17 cellular contexts compared by ENCODE assay signal in the genomic region with DNA sequence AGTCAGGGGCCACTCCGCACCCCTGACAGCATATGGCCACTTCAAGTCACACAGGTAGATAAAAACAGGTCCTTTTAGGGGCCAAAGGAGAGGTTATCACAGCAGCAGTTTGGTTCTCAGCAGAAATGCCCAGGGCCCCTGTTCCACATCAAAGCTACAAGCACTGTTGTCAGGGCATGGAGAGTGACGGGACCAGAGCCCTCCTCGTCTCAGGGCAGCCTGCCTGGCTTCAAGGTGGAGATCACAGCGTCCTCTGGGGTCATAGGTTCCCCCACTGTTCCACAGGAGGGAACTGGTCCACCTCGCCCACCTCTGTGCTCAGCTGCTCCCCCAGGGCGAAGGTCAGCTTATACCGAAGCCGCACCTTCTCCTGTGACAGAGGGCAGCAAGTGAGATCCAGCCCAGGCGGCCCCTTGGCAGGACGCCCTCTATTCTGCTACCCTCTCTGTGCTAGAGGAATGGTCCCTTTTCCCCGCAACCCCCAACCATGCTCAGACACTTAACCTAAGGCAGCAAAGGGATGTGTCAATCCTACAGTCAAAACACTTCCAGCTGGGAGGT. TPM values are rescaled to one million over a fixed set of nuclear protein-coding genes. Genes with fewer than 3 reads are reported as not detected.
A peak's percentile ranks its signal among the peaks of the same experiment; 100 is the strongest.
DNase-seq lines count a peak whose midpoint lies in the region; ATAC-seq and TF ChIP-seq lines count a peak whose summit lies in the region.
"Had no signal": no experiment of that assay in that cellular context is flagged by ENCODE, and none has a peak within 500 bp of the region (broad histone marks: within the 10 kb centered on the region; RNA-seq: fewer than 3 reads in every experiment).

No MANE protein-coding gene starts in this region.

- no peaks in the 10 kb centered on the region for H3K27me3 Mint-ChIP-seq in CD4-positive, CD25-positive, alpha-beta regulatory T cell
- H3K27me3 Mint-ChIP-seq in endothelial cell (ENCODE audit: unreplicated experiment) = peaks cover 9% of the 10 kb centered on the region
- H3K27me3 Mint-ChIP-seq in CD8-positive, alpha-beta T cell (ENCODE audit: low read depth) = no peaks in the 10 kb centered on the region
- H3K27me3 Mint-ChIP-seq: IgD-negative memory B cell; stimulated activated naive CD8-positive, alpha-beta T cell treated with anti-CD3 and anti-CD28 coated beads, Interleukin-15, Interleukin-2, amounts not matched to agents 100 ng/mL and 50 ng/mL, for 24 hours; T-cell had no signal

- no peaks in the 10 kb centered on the region for H3K9me3 Mint-ChIP-seq in CD4-positive, CD25-positive, alpha-beta regulatory T cell
- no peaks in the 10 kb centered on the region for H3K9me3 Mint-ChIP-seq in endothelial cell (ENCODE audit: unreplicated experiment)
- no peaks in the 10 kb centered on the region for H3K9me3 Mint-ChIP-seq in CD8-positive, alpha-beta T cell
- H3K9me3 Mint-ChIP-seq: IgD-negative memory B cell; stimulated activated naive CD8-positive, alpha-beta T cell treated with anti-CD3 and anti-CD28 coated beads, Interleukin-15, Interleukin-2, amounts not matched to agents 100 ng/mL and 50 ng/mL, for 24 hours; T-cell had no signal

- CTCF ChIA-PET in RWPE1 (lab: Yijun Ruan, JAX) = interaction anchor here (0.5 to 1.2 kb wide), 2 partner anchors 18 to 37 kb away, joined by 3 read pairs; no protein-coding TSS in a partner anchor
- CTCF ChIA-PET in CD8-positive, alpha-beta T cell (lab: Charles Lee) = interaction anchor here (0.7 to 6.0 kb wide), 11 partner anchors 8 to 296 kb away, joined by 3 to 38 read pairs (median 6); a partner anchor contains a TSS

- H3K27me3 ChIP-seq in BLaER1 = no peaks in the 10 kb centered on the region
- no peaks in the 10 kb centered on the region for H3K27me3 ChIP-seq in CD4-positive, CD25-positive, alpha-beta regulatory T cell (ENCODE audit: control insufficient read depth, insufficient read depth, low read length)
- no peaks in the 10 kb centered on the region for H3K27me3 ChIP-seq in CD8-positive, alpha-beta T cell (ENCODE audit: insufficient read depth, low read length)
- H3K27me3 ChIP-seq: heart left ventricle, Peyer's patch, vagina had no signal

- no peak for TF ChIP-seq CTCF in RWPE1 (conservative IDR thresholded peaks at IDR 0.05; ENCODE audit: low read depth)
- no peak for TF ChIP-seq CTCF in endothelial cell (IDR thresholded peaks at IDR 0.05; ENCODE audit: unreplicated experiment)
- TF ChIP-seq CTCF in CD8-positive, alpha-beta T cell (IDR thresholded peaks at IDR 0.05) = no peak

- H3K4me1 Mint-ChIP-seq in CD4-positive, CD25-positive, alpha-beta regulatory T cell = peaks cover 0 to 18% (median 7%) of the 10 kb centered on the region in 4 donors
- peaks cover 11% of the 10 kb centered on the region for H3K4me1 Mint-ChIP-seq in endothelial cell (ENCODE audit: unreplicated experiment)
- peaks cover 18% of the 10 kb centered on the region for H3K4me1 Mint-ChIP-seq in CD8-positive, alpha-beta T cell (ENCODE audit: low read depth)

- H3K4me1 ChIP-seq in BLaER1 = peaks cover 28% of the 10 kb centered on the region; the same call in 1 of the 2 replicates
- H3K4me1 ChIP-seq in CD4-positive, CD25-positive, alpha-beta regulatory T cell (ENCODE audit: control insufficient read depth, insufficient read depth, low read length, poor library complexity, severe bottlenecking) = peaks cover 7% of the 10 kb centered on the region
- peaks cover 6% of the 10 kb centered on the region for H3K4me1 ChIP-seq in CD8-positive, alpha-beta T cell (ENCODE audit: insufficient read depth, low read length)
- H3K4me1 ChIP-seq: vagina had no signal

- H3K9me3 ChIP-seq in BLaER1 = no peaks in the 10 kb centered on the region
- H3K9me3 ChIP-seq in CD4-positive, CD25-positive, alpha-beta regulatory T cell (ENCODE audit: control insufficient read depth in 2 of 2, low read length in 2 of 2) = no peaks in the 10 kb centered on the region
- no peaks in the 10 kb centered on the region for H3K9me3 ChIP-seq in CD8-positive, alpha-beta T cell (ENCODE audit: low read length)
- H3K9me3 ChIP-seq: heart left ventricle, Peyer's patch, thoracic aorta, vagina had no signal

- no peak overlapping the region for H3K4me2 ChIP-seq in BLaER1

- H3K9ac ChIP-seq in BLaER1 = no peak overlapping the region

- no peak overlapping the region for H3K4me3 Mint-ChIP-seq in CD4-positive, CD25-positive, alpha-beta regulatory T cell
- peak overlapping the region; percentile 56 for H3K4me3 Mint-ChIP-seq in endothelial cell (ENCODE audit: unreplicated experiment)
- H3K4me3 Mint-ChIP-seq in CD8-positive, alpha-beta T cell = no peak overlapping the region

- intact Hi-C loops in CD8-positive, alpha-beta T cell (cut with DNase I, micrococcal nuclease) = loop anchor here (1.0 to 2.0 kb wide), 2 partner anchors 124 to 315 kb away; a partner anchor contains a TSS

- peaks cover 100% of the 10 kb centered on the region for H3K36me3 ChIP-seq in BLaER1
- peaks cover 74% of the 10 kb centered on the region for H3K36me3 ChIP-seq in CD4-positive, CD25-positive, alpha-beta regulatory T cell (ENCODE audit: control insufficient read depth, insufficient read depth, low read length)
- peaks cover 74% of the 10 kb centered on the region for H3K36me3 ChIP-seq in CD8-positive, alpha-beta T cell (ENCODE audit: insufficient read depth, low read length)

- no peak for ATAC-seq in CD4-positive, CD25-positive, alpha-beta regulatory T cell (ENCODE audit: low read depth in 2 of 2)
- no peak for ATAC-seq in CD8-positive, alpha-beta T cell

- peaks cover 41% of the 10 kb centered on the region for H4K20me1 ChIP-seq in BLaER1

- DNase-seq in CD4-positive, CD25-positive, alpha-beta regulatory T cell = no peak
- DNase-seq in RWPE1 (ENCODE audit: low spot score) (no peak), endothelial cell (ENCODE audit: low spot score) (no peak), UCSD-AML1 (lab: John Stamatoyannopoulos, UW; ENCODE audit: unreplicated experiment) (no peak), middle frontal gyrus (ENCODE audit: extremely low spot score, low spot score) (no peak), SIG-M5 (lab: John Stamatoyannopoulos, UW) (no peak)
- no peak for DNase-seq in CD8-positive, alpha-beta T cell
- DNase-seq: GOT3 had no signal

- peaks cover 31% of the 10 kb centered on the region for H3K36me3 Mint-ChIP-seq in CD4-positive, CD25-positive, alpha-beta regulatory T cell
- H3K36me3 Mint-ChIP-seq in endothelial cell (ENCODE audit: low read depth, unreplicated experiment) = peaks cover 48% of the 10 kb centered on the region
- peaks cover 76% of the 10 kb centered on the region for H3K36me3 Mint-ChIP-seq in CD8-positive, alpha-beta T cell
- H3K36me3 Mint-ChIP-seq: IgD-negative memory B cell had no signal

- POLR2A ChIA-PET in RWPE1 (lab: Yijun Ruan, JAX; ENCODE audit: low non-redundant PET) = no interaction called here
- POLR2A ChIA-PET in CD8-positive, alpha-beta T cell (lab: Charles Lee) = interaction anchor here (2.0 kb wide), 1 partner anchor 23 kb away, joined by 5 read pairs; a partner anchor contains a TSS

- no peak overlapping the region for H3K4me3 ChIP-seq in BLaER1
- no peak overlapping the region for H3K4me3 ChIP-seq in CD4-positive, CD25-positive, alpha-beta regulatory T cell (ENCODE audit: low read depth, low read length)
- no peak overlapping the region for H3K4me3 ChIP-seq in CD8-positive, alpha-beta T cell (ENCODE audit: low read depth, low read length)
- H3K4me3 ChIP-seq: heart left ventricle, Peyer's patch, thoracic aorta, vagina had no signal

- no peak overlapping the region for H3K27ac Mint-ChIP-seq in CD4-positive, CD25-positive, alpha-beta regulatory T cell
- no peak overlapping the region for H3K27ac Mint-ChIP-seq in endothelial cell (ENCODE audit: unreplicated experiment)
- no peak overlapping the region for H3K27ac Mint-ChIP-seq in CD8-positive, alpha-beta T cell

- H3K27ac ChIP-seq in BLaER1 = peak overlapping the region; percentile 41; the same call in 1 of the 2 replicates
- peak overlapping the region; percentile 14 for H3K27ac ChIP-seq in CD4-positive, CD25-positive, alpha-beta regulatory T cell (ENCODE audit: insufficient read depth, low read length, poor library complexity, severe bottlenecking)
- peak overlapping the region; percentile 51 for H3K27ac ChIP-seq in RWPE1
- no peak overlapping the region for H3K27ac ChIP-seq in CD8-positive, alpha-beta T cell (ENCODE audit: low read depth, low read length)
- H3K27ac ChIP-seq: C4-2B, thoracic aorta, vagina had no signal

RNA-seq across cellular contexts. Expression of a gene that starts 23.3 kb away (rescaled TPM):
- 92.6 TPM for total RNA-seq in CD4-positive, CD25-positive, alpha-beta regulatory T cell
- polyA plus RNA-seq in CD4-positive, CD25-positive, alpha-beta regulatory T cell = 10 to 100 TPM in 3 of 4 donors, 1 to 10 TPM in 1; 8.0 to 17.2 (median 10.9) TPM
- total RNA-seq in endothelial cell (ENCODE audit: unreplicated experiment) = 60.8 TPM
- 100 to 1,000 TPM; 103 to 107 TPM for total RNA-seq in CD8-positive, alpha-beta T cell

RNA-seq across cellular contexts. Expression of a gene that starts 23.6 kb away (rescaled TPM):
- 32.3 TPM for total RNA-seq in CD4-positive, CD25-positive, alpha-beta regulatory T cell
- 100 to 1,000 TPM; 119 to 141 (median 120) TPM for polyA plus RNA-seq in CD4-positive, CD25-positive, alpha-beta regulatory T cell
- 63.4 TPM for total RNA-seq in endothelial cell (ENCODE audit: unreplicated experiment)
- total RNA-seq in CD8-positive, alpha-beta T cell = 10 to 100 TPM; 42.0 to 43.9 TPM

RNA-seq across cellular contexts. Expression of a gene that starts 32.6 kb away (rescaled TPM):
- 79.5 TPM for total RNA-seq in CD4-positive, CD25-positive, alpha-beta regulatory T cell
- polyA plus RNA-seq in CD4-positive, CD25-positive, alpha-beta regulatory T cell = 10 to 100 TPM; 31.1 to 60.7 (median 44.3) TPM
- total RNA-seq in endothelial cell (ENCODE audit: unreplicated experiment) = 83.9 TPM
- total RNA-seq in CD8-positive, alpha-beta T cell = 10 to 100 TPM; 57.4 to 65.3 TPM

RNA-seq across cellular contexts. Expression of a gene that starts 32.9 kb away (rescaled TPM):
- total RNA-seq in CD4-positive, CD25-positive, alpha-beta regulatory T cell = 35.7 TPM
- 100 to 1,000 TPM in 1 of 4 donors, 10 to 100 TPM in 3; 78.3 to 102 (median 89.4) TPM for polyA plus RNA-seq in CD4-positive, CD25-positive, alpha-beta regulatory T cell
- 15.7 TPM for total RNA-seq in endothelial cell (ENCODE audit: unreplicated experiment)
- total RNA-seq in CD8-positive, alpha-beta T cell = 10 to 100 TPM; 30.9 to 32.7 TPM

RNA-seq across cellular contexts. Expression of a gene that starts 51.1 kb away (rescaled TPM):
- 24.9 TPM for total RNA-seq in CD4-positive, CD25-positive, alpha-beta regulatory T cell
- polyA plus RNA-seq in CD4-positive, CD25-positive, alpha-beta regulatory T cell = 10 to 100 TPM; 15.1 to 21.9 (median 19.0) TPM
- total RNA-seq in endothelial cell (ENCODE audit: unreplicated experiment) = 2.9 TPM
- 10 to 100 TPM; 14.4 to 14.8 TPM for total RNA-seq in CD8-positive, alpha-beta T cell
